37 cellular contexts compared by ENCODE assay signal in the genomic region with DNA sequence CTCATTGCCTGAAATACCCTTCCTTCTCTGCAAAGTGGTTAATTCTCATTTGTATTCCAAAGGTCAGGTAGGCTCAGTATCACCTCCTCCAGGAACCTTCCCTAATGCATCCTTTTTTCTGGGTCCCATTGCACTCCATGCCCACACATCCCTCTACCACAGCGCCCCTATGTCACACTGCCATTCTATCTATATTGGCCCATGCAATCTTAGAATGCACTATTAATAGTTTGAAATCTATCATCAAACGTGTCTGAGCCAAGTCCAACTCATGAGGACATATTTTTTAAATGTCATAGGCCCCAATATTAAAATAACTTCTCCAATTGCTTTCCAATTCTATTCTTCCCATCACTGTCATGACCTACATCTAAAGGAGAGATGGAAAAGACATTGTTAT.
"Had no signal": no experiment of that assay in that cellular context is flagged by ENCODE, and none has a peak within 500 bp of the region (broad histone marks: within the 10 kb centered on the region; RNA-seq: fewer than 3 reads in every experiment).

No MANE protein-coding gene starts in this region.

- H3K4me3 ChIP-seq: ascending aorta, cardiac muscle cell had no signal

- H3K27ac ChIP-seq: ascending aorta, cardiac muscle cell, WERI-Rb-1 had no signal

- H3K9me3 ChIP-seq: ascending aorta had no signal

- H3K4me3 Mint-ChIP-seq: activated CD4-positive, alpha-beta memory T cell treated with anti-CD3 and anti-CD28 coated beads, Interleukin-2, amount 10 ng/mL, durations not matched to agents 7 days and 5 days; activated CD4-positive, alpha-beta T cell treated with anti-CD3 and anti-CD28 coated beads for 36 hours; activated CD4-positive, alpha-beta T cell treated with anti-CD3 and anti-CD28 coated beads, Interleukin-2, amount 10 ng/mL, durations not matched to agents 7 days and 5 days; activated CD8-positive, alpha-beta memory T cell treated with anti-CD3 and anti-CD28 coated beads, Interleukin-2, amount 10 ng/mL, durations not matched to agents 7 days and 5 days; activated CD8-positive, alpha-beta T cell treated with anti-CD3 and anti-CD28 coated beads, Interleukin-2, amount 10 ng/mL, durations not matched to agents 7 days and 5 days; activated naive CD4-positive, alpha-beta T cell treated with anti-CD3 and anti-CD28 coated beads, Interleukin-2, amount 10 ng/mL, durations not matched to agents 7 days and 5 days; activated naive CD4-positive, alpha-beta T cell treated with anti-CD3 and anti-CD28 coated beads, Interleukin-2, amount 50 U/mL, for 24 hours; activated naive CD8-positive, alpha-beta T cell; activated naive CD8-positive, alpha-beta T cell treated with anti-CD3 and anti-CD28 coated beads, Interleukin-2, amount 10 ng/mL, durations not matched to agents 7 days and 5 days; activated naive CD8-positive, alpha-beta T cell treated with anti-CD3 and anti-CD28 coated beads, Interleukin-2, amount 50 U/mL, for 24 hours; activated T-cell treated with anti-CD3 and anti-CD28 coated beads, Interleukin-2, amount 50 U/mL, for 24 hours; brain; T-helper 1 cell treated with Interleukin-12 subunit alpha and Interleukin-12 subunit beta and Interleukin-4 antibody, amounts not matched to agents 30 μg/mL and 1 μg/mL, for 36 hours; T-helper 2 cell treated with Interferon-gamma antibody and Interleukin-4, amounts not matched to agents 5 μg/mL and 100 μg/mL, for 36 hours; WTC11 had no signal

- DNase-seq: activated CD4-positive, alpha-beta memory T cell treated with anti-CD3 and anti-CD28 coated beads, Interleukin-2, amount 10 ng/mL, durations not matched to agents 7 days and 5 days; activated CD4-positive, alpha-beta T cell treated with anti-CD3 and anti-CD28 coated beads for 1 hour; activated CD4-positive, alpha-beta T cell treated with anti-CD3 and anti-CD28 coated beads for 36 hours; activated CD4-positive, alpha-beta T cell treated with anti-CD3 and anti-CD28 coated beads for 48 hours; activated CD4-positive, alpha-beta T cell treated with anti-CD3 and anti-CD28 coated beads, Interleukin-2, amount 10 ng/mL, durations not matched to agents 7 days and 5 days; activated CD4-positive, alpha-beta T cell treated with anti-CD3 and anti-CD28 coated beads, Interleukin-2, amount 50 U/mL, for 48 hours; activated CD4-positive, CD25-positive, alpha-beta regulatory T cell; activated CD8-positive, alpha-beta memory T cell treated with anti-CD3 and anti-CD28 coated beads for 24 hours; activated CD8-positive, alpha-beta memory T cell treated with anti-CD3 and anti-CD28 coated beads, Interleukin-2, amount 10 ng/mL, durations not matched to agents 7 days and 5 days; activated CD8-positive, alpha-beta memory T cell treated with anti-CD3 and anti-CD28 coated beads, Interleukin-2, amount 50 U/mL, for 48 hours; activated CD8-positive, alpha-beta T cell treated with anti-CD3 and anti-CD28 coated beads, Interleukin-2, amount 10 ng/mL, durations not matched to agents 7 days and 5 days; activated effector memory CD4-positive, alpha-beta T cell treated with Interleukin-2 at 50 U/mL for 16 hours; activated gamma-delta T cell; activated naive CD4-positive, alpha-beta T cell treated with anti-CD3 and anti-CD28 coated beads, Interleukin-2, amount 10 ng/mL, durations not matched to agents 7 days and 5 days; activated naive CD4-positive, alpha-beta T cell treated with Interleukin-2 at 50 U/mL for 16 hours; activated naive CD8-positive, alpha-beta T cell treated with anti-CD3 and anti-CD28 coated beads, Interleukin-2, amount 10 ng/mL, durations not matched to agents 7 days and 5 days; activated naive CD8-positive, alpha-beta T cell treated with anti-CD3 and anti-CD28 coated beads, Interleukin-2, amount 50 U/mL, for 24 hours; activated T-cell treated with anti-CD3 and anti-CD28 coated beads, Interleukin-2, amount 50 U/mL, for 24 hours; activated T-cell treated with anti-CD3 and anti-CD28 coated beads, Interleukin-2, amount 50 U/mL, for 48 hours; amygdala; anterior cingulate cortex; central memory CD4-positive, alpha-beta T cell; SW 1271; T-helper 1 cell; T-helper 2 cell; T-helper 9 cell; WERI-Rb-1 had no signal

- H3K4me1 ChIP-seq: ascending aorta had no signal

- H3K4me1 Mint-ChIP-seq: activated CD4-positive, alpha-beta memory T cell treated with anti-CD3 and anti-CD28 coated beads, Interleukin-2, amount 10 ng/mL, durations not matched to agents 7 days and 5 days; activated CD4-positive, alpha-beta T cell treated with anti-CD3 and anti-CD28 coated beads for 36 hours; activated CD4-positive, alpha-beta T cell treated with anti-CD3 and anti-CD28 coated beads, Interleukin-2, amount 10 ng/mL, durations not matched to agents 7 days and 5 days; activated CD8-positive, alpha-beta memory T cell treated with anti-CD3 and anti-CD28 coated beads, Interleukin-2, amount 10 ng/mL, durations not matched to agents 7 days and 5 days; activated naive CD4-positive, alpha-beta T cell treated with anti-CD3 and anti-CD28 coated beads, Interleukin-2, amount 10 ng/mL, durations not matched to agents 7 days and 5 days; activated naive CD4-positive, alpha-beta T cell treated with anti-CD3 and anti-CD28 coated beads, Interleukin-2, amount 50 U/mL, for 24 hours; activated naive CD8-positive, alpha-beta T cell treated with anti-CD3 and anti-CD28 coated beads, Interleukin-2, amount 10 ng/mL, durations not matched to agents 7 days and 5 days; activated naive CD8-positive, alpha-beta T cell treated with anti-CD3 and anti-CD28 coated beads, Interleukin-2, amount 50 U/mL, for 24 hours had no signal

- H3K27me3 Mint-ChIP-seq: activated CD4-positive, alpha-beta memory T cell treated with anti-CD3 and anti-CD28 coated beads, Interleukin-2, amount 10 ng/mL, durations not matched to agents 7 days and 5 days; activated CD4-positive, alpha-beta T cell treated with anti-CD3 and anti-CD28 coated beads, Interleukin-2, amount 10 ng/mL, durations not matched to agents 7 days and 5 days; activated CD8-positive, alpha-beta memory T cell treated with anti-CD3 and anti-CD28 coated beads, Interleukin-2, amount 10 ng/mL, durations not matched to agents 7 days and 5 days; activated naive CD4-positive, alpha-beta T cell treated with anti-CD3 and anti-CD28 coated beads, Interleukin-2, amount 50 U/mL, for 24 hours; activated naive CD8-positive, alpha-beta T cell treated with anti-CD3 and anti-CD28 coated beads, Interleukin-2, amount 10 ng/mL, durations not matched to agents 7 days and 5 days; activated naive CD8-positive, alpha-beta T cell treated with anti-CD3 and anti-CD28 coated beads, Interleukin-2, amount 50 U/mL, for 24 hours; activated T-cell treated with anti-CD3 and anti-CD28 coated beads, Interleukin-2, amount 50 U/mL, for 24 hours had no signal

- H3K36me3 Mint-ChIP-seq: activated CD8-positive, alpha-beta memory T cell treated with anti-CD3 and anti-CD28 coated beads, Interleukin-2, amount 10 ng/mL, durations not matched to agents 7 days and 5 days; activated naive CD4-positive, alpha-beta T cell treated with anti-CD3 and anti-CD28 coated beads, Interleukin-2, amount 10 ng/mL, durations not matched to agents 7 days and 5 days; activated naive CD4-positive, alpha-beta T cell treated with anti-CD3 and anti-CD28 coated beads, Interleukin-2, amount 50 U/mL, for 24 hours; activated naive CD8-positive, alpha-beta T cell; activated naive CD8-positive, alpha-beta T cell treated with anti-CD3 and anti-CD28 coated beads, Interleukin-2, amount 10 ng/mL, durations not matched to agents 7 days and 5 days; brain; WTC11 had no signal

- H3K27ac Mint-ChIP-seq: activated CD4-positive, alpha-beta memory T cell treated with anti-CD3 and anti-CD28 coated beads, Interleukin-2, amount 10 ng/mL, durations not matched to agents 7 days and 5 days; activated CD4-positive, alpha-beta T cell treated with anti-CD3 and anti-CD28 coated beads for 36 hours; activated CD4-positive, alpha-beta T cell treated with anti-CD3 and anti-CD28 coated beads, Interleukin-2, amount 10 ng/mL, durations not matched to agents 7 days and 5 days; activated CD8-positive, alpha-beta memory T cell treated with anti-CD3 and anti-CD28 coated beads, Interleukin-2, amount 10 ng/mL, durations not matched to agents 7 days and 5 days; activated CD8-positive, alpha-beta T cell treated with anti-CD3 and anti-CD28 coated beads, Interleukin-2, amount 10 ng/mL, durations not matched to agents 7 days and 5 days; activated naive CD4-positive, alpha-beta T cell treated with anti-CD3 and anti-CD28 coated beads, Interleukin-2, amount 10 ng/mL, durations not matched to agents 7 days and 5 days; activated naive CD4-positive, alpha-beta T cell treated with anti-CD3 and anti-CD28 coated beads, Interleukin-2, amount 50 U/mL, for 24 hours; activated naive CD8-positive, alpha-beta T cell; activated naive CD8-positive, alpha-beta T cell treated with anti-CD3 and anti-CD28 coated beads, Interleukin-2, amount 10 ng/mL, durations not matched to agents 7 days and 5 days; activated naive CD8-positive, alpha-beta T cell treated with anti-CD3 and anti-CD28 coated beads, Interleukin-2, amount 50 U/mL, for 24 hours; activated T-cell treated with anti-CD3 and anti-CD28 coated beads, Interleukin-2, amount 50 U/mL, for 24 hours; activated T-helper 2 cell treated with anti-CD3 and anti-CD28 coated beads, Interferon-gamma antibody, Interleukin-2, Interleukin-4, amounts not matched to agents 10 μg/mL and 5 μg/mL and 100 μg/mL, durations not matched to agents 14 hours and 24 hours and 36 hours; brain; T-helper 1 cell treated with Interleukin-12 subunit alpha and Interleukin-12 subunit beta and Interleukin-4 antibody, amounts not matched to agents 30 μg/mL and 1 μg/mL, for 36 hours; T-helper 2 cell treated with Interferon-gamma antibody and Interleukin-4, amounts not matched to agents 5 μg/mL and 100 μg/mL, for 36 hours; WTC11 had no signal

- H3K27me3 ChIP-seq: ascending aorta, cardiac muscle cell had no signal

- ATAC-seq: activated CD4-positive, alpha-beta T cell treated with anti-CD3 and anti-CD28 coated beads for 36 hours; activated CD4-positive, CD25-positive, alpha-beta regulatory T cell treated with anti-CD3 and anti-CD28 coated beads, Interleukin-2, amount 50 U/mL, for 24 hours; activated CD8-positive, alpha-beta memory T cell treated with anti-CD3 and anti-CD28 coated beads, Interleukin-2, amount 10 ng/mL, durations not matched to agents 7 days and 5 days; activated CD8-positive, alpha-beta T cell treated with anti-CD3 and anti-CD28 coated beads, Interleukin-2, amount 10 ng/mL, durations not matched to agents 7 days and 5 days; activated naive CD8-positive, alpha-beta T cell treated with anti-CD3 and anti-CD28 coated beads, Interleukin-2, amount 50 U/mL, for 24 hours; WTC11 had no signal

- H3K9me3 Mint-ChIP-seq: activated naive CD4-positive, alpha-beta T cell treated with anti-CD3 and anti-CD28 coated beads, Interleukin-2, amount 50 U/mL, for 24 hours; activated naive CD8-positive, alpha-beta T cell treated with anti-CD3 and anti-CD28 coated beads, Interleukin-2, amount 10 ng/mL, durations not matched to agents 7 days and 5 days; activated naive CD8-positive, alpha-beta T cell treated with anti-CD3 and anti-CD28 coated beads, Interleukin-2, amount 50 U/mL, for 24 hours; activated T-helper 2 cell treated with anti-CD3 and anti-CD28 coated beads, Interferon-gamma antibody, Interleukin-2, Interleukin-4, amounts not matched to agents 10 μg/mL and 5 μg/mL and 100 μg/mL, durations not matched to agents 14 hours and 24 hours and 36 hours; T-helper 1 cell treated with Interleukin-12 subunit alpha and Interleukin-12 subunit beta and Interleukin-4 antibody, amounts not matched to agents 30 μg/mL and 1 μg/mL, for 36 hours; T-helper 2 cell treated with Interferon-gamma antibody and Interleukin-4, amounts not matched to agents 5 μg/mL and 100 μg/mL, for 36 hours had no signal
